Comparison of ENCODE assay signal across 8 cellular contexts in the genomic region with DNA sequence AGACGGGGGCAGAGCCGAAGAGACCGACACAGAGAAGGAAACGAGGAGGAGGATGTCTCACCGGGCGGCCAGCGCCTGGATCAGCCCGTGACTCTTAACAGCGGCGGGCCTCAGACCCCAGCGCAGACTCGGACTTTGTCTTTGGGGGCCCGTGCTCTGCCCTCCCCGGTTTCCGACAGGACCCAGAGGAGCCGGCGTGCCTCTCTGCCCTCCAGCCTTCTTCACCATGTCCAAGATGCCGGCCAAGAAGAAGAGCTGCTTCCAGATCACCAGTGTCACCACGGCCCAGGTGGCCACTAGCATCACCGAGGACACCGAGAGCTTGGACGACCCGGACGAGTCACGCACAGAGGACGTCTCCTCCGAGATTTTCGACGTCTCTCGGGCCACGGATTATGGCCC. TPM values are rescaled to one million over a fixed set of nuclear protein-coding genes. Genes with fewer than 3 reads are reported as not detected.
DNase-seq lines count a peak whose midpoint lies in the region; TF ChIP-seq lines count a peak whose summit lies in the region.

No MANE protein-coding gene starts in this region.

- peaks cover 40% of the 10 kb centered on the region for H3K4me1 Mint-ChIP-seq in activated naive CD4-positive, alpha-beta T cell treated with anti-CD3 and anti-CD28 coated beads, Interleukin-2, amount 10 ng/mL, durations not matched to agents 7 days and 5 days

- CTCF ChIA-PET in activated naive CD4-positive, alpha-beta T cell treated with anti-CD3 and anti-CD28 coated beads, Interleukin-2, amount 10 ng/mL, durations not matched to agents 7 days and 5 days (lab: Charles Lee): interaction anchor here (0.9 to 2.0 kb wide), 10 partner anchors 8 to 136 kb away, joined by 3 to 6 read pairs (median 3); no protein-coding TSS in a partner anchor

- H3K36me3 ChIP-seq in right atrium auricular region: peaks cover 12% of the 10 kb centered on the region

- H3K36me3 Mint-ChIP-seq in activated naive CD4-positive, alpha-beta T cell treated with anti-CD3 and anti-CD28 coated beads, Interleukin-2, amount 10 ng/mL, durations not matched to agents 7 days and 5 days: peaks cover 23% of the 10 kb centered on the region

- H3K27me3 Mint-ChIP-seq in activated naive CD4-positive, alpha-beta T cell treated with anti-CD3 and anti-CD28 coated beads, Interleukin-2, amount 10 ng/mL, durations not matched to agents 7 days and 5 days: peaks cover 9% of the 10 kb centered on the region

- peak overlapping the region; percentile 91 for H3K27ac Mint-ChIP-seq in activated naive CD4-positive, alpha-beta T cell treated with anti-CD3 and anti-CD28 coated beads, Interleukin-2, amount 10 ng/mL, durations not matched to agents 7 days and 5 days

- no peak for DNase-seq in activated naive CD4-positive, alpha-beta T cell treated with anti-CD3 and anti-CD28 coated beads, Interleukin-2, amount 10 ng/mL, durations not matched to agents 7 days and 5 days
- DNase-seq in activated naive CD4-positive, alpha-beta T cell treated with Interleukin-2 at 50 U/mL for 16 hours: no peak
- DNase-seq in right atrium auricular region (ENCODE audit: low spot score) (no peak), iPS-NIHi11 (ENCODE audit: low spot score) (no peak)
- no peak for DNase-seq in stimulated activated naive CD4-positive, alpha-beta T cell treated with Interleukin-2 at 50 U/mL for 16 hours (lab: John Stamatoyannopoulos, UW)
- no peak for DNase-seq in stimulated activated CD4-positive, alpha-beta T cell treated with anti-CD3 and anti-CD28 coated beads, Interleukin-4, amount 100 ng/mL, for 4 hours

- H3K9me3 Mint-ChIP-seq in activated naive CD4-positive, alpha-beta T cell treated with anti-CD3 and anti-CD28 coated beads, Interleukin-2, amount 10 ng/mL, durations not matched to agents 7 days and 5 days: no peaks in the 10 kb centered on the region

- H3K4me3 ChIP-seq in WI38 (ENCODE audit: low read depth, low read length) (peak overlapping the region; percentile 96), right atrium auricular region (peak overlapping the region; percentile 84 to 89), skin epidermis (peak overlapping the region; percentile 73 to 95 (median 91))

- H3K4me1 ChIP-seq in right atrium auricular region: peaks cover 0 to 28% of the 10 kb centered on the region in 2 donors

- peak overlapping the region; percentile 89 for H3K4me3 Mint-ChIP-seq in activated naive CD4-positive, alpha-beta T cell treated with anti-CD3 and anti-CD28 coated beads, Interleukin-2, amount 10 ng/mL, durations not matched to agents 7 days and 5 days

- TF ChIP-seq CTCF in WI38 (IDR thresholded peaks at IDR 0.05; ENCODE audit: low read depth, low read length): no peak
- TF ChIP-seq CTCF in right atrium auricular region (IDR thresholded peaks at IDR 0.05): no peak

- H3K27me3 ChIP-seq in right atrium auricular region: no peaks in the 10 kb centered on the region

- H3K27ac ChIP-seq in right atrium auricular region (peak overlapping the region; percentile 99 to 100), skin epidermis (peak overlapping the region; percentile 95 to 100 (median 99))

- no peaks in the 10 kb centered on the region for H3K9me3 ChIP-seq in right atrium auricular region

RNA-seq across cellular contexts. Expression of a gene that starts 1.0 kb away (rescaled TPM):
- total RNA-seq in right atrium auricular region: 10 to 100 TPM; 18.1 to 23.5 TPM
